Comparison of ENCODE assay signal across 11 cellular contexts in genomic region chr2:43273477-43273876, GRCh38. TPM values are rescaled to one million over a fixed set of nuclear protein-coding genes. Genes with fewer than 3 reads are reported as not detected.
DNase-seq lines count a peak whose midpoint lies in the region; ATAC-seq, FAIRE-seq and TF ChIP-seq lines count a peak whose summit lies in the region.
"Had no signal": no experiment of that assay in that cellular context is flagged by ENCODE, and none has a peak within 500 bp of the region (broad histone marks: within the 10 kb centered on the region; RNA-seq: fewer than 3 reads in every experiment).

No MANE protein-coding gene starts in this region.

- H3K4me3 ChIP-seq in astrocyte (ENCODE audit: insufficient read depth, low read depth, low read length) (no peak overlapping the region), skin epidermis (no peak overlapping the region), SJCRH30 (no peak overlapping the region)

- H3K4me2 ChIP-seq in astrocyte (ENCODE audit: low read length) = peak overlapping the region; percentile 36

- H4K20me1 ChIP-seq in astrocyte (ENCODE audit: insufficient read depth, low read length) = peaks cover 18% of the 10 kb centered on the region

- no peak for FAIRE-seq in astrocyte (lab: Jason Lieb, UNC)

- no peak overlapping the region for H2AFZ ChIP-seq in astrocyte (ENCODE audit: low read depth, low read length)

- H3K36me3 ChIP-seq in astrocyte (ENCODE audit: insufficient read depth, low read length) (no peaks in the 10 kb centered on the region), SJCRH30 (no peaks in the 10 kb centered on the region)

- H3K27ac ChIP-seq in astrocyte (ENCODE audit: low read depth, low read length) (peak overlapping the region; percentile 8), skin epidermis (peak overlapping the region in 12 of 21 experiments; percentile 11 to 74 (median 33)), SJCRH30 (no peak overlapping the region)
- H3K27ac ChIP-seq: HL-60, VCaP had no signal

- peaks cover 3% of the 10 kb centered on the region for H3K36me3 Mint-ChIP-seq in astrocyte (ENCODE audit: low read depth, unreplicated experiment)

- peak; percentile 67 for ATAC-seq in GM18498 (IDR thresholded peaks at IDR 0.05; ENCODE audit: unreplicated experiment)
- peak; percentile 64 for ATAC-seq in HG02588 (IDR thresholded peaks at IDR 0.05; ENCODE audit: unreplicated experiment)
- no peak for ATAC-seq in HG02610 (IDR thresholded peaks at IDR 0.05; ENCODE audit: unreplicated experiment)

- H3K27me3 Mint-ChIP-seq in astrocyte (ENCODE audit: low read depth, unreplicated experiment) = no peaks in the 10 kb centered on the region

- H3K9ac ChIP-seq in astrocyte (ENCODE audit: low read length) = no peak overlapping the region

- DNase-seq in astrocyte (ENCODE audit: low read depth) (peak; percentile 43), SJCRH30 (no peak), superior temporal gyrus (ENCODE audit: extremely low spot score) (no peak)
- DNase-seq: NCI-H1417 treated with DMSO at 0.1 percent for 48 hours; stimulated activated CD4-positive, alpha-beta T cell treated with anti-CD3 and anti-CD28 coated beads, Interleukin-2, amount 100 ng/mL, for 48 hours had no signal

- peaks cover 44% of the 10 kb centered on the region for H3K4me1 ChIP-seq in astrocyte (ENCODE audit: insufficient read depth, low read length)
- peaks cover 29% of the 10 kb centered on the region for H3K4me1 ChIP-seq in SJCRH30

- no peak for TF ChIP-seq CTCF in astrocyte (IDR thresholded peaks at IDR 0.05; ENCODE audit: insufficient read depth, low read depth, low read length)

- H3K9me3 ChIP-seq in astrocyte (ENCODE audit: insufficient read depth, low read depth, low read length) = no peaks in the 10 kb centered on the region
- H3K9me3 ChIP-seq in SJCRH30 (replicated peaks) = no peaks in the 10 kb centered on the region

- H3K9me3 Mint-ChIP-seq in astrocyte (ENCODE audit: unreplicated experiment) = no peaks in the 10 kb centered on the region

- H3K27ac Mint-ChIP-seq in astrocyte (ENCODE audit: unreplicated experiment) = peak overlapping the region; percentile 1

- H3K4me3 Mint-ChIP-seq in astrocyte (ENCODE audit: unreplicated experiment) = no peak overlapping the region

- H3K79me2 ChIP-seq in astrocyte (ENCODE audit: insufficient read depth, low read length) = no peaks in the 10 kb centered on the region

- peaks cover 58% of the 10 kb centered on the region for H3K4me1 Mint-ChIP-seq in astrocyte (ENCODE audit: low read depth, unreplicated experiment)

- H3K27me3 ChIP-seq in astrocyte (ENCODE audit: insufficient read depth, low read length) = no peaks in the 10 kb centered on the region
- no peaks in the 10 kb centered on the region for H3K27me3 ChIP-seq in SJCRH30

RNA-seq across cellular contexts. Expression of gene ZFP36L2, which starts 47.1 kb away (rescaled TPM):
- 44.5 and 49.5 TPM in 2 replicates for total RNA-seq in astrocyte
- 5.1 and 5.6 TPM in 2 replicates for total RNA-seq in SJCRH30 (2014; rRNA removed; shearing (Covaris generic))
